Comparison of ENCODE assay signal across 27 cellular contexts in the genomic region with DNA sequence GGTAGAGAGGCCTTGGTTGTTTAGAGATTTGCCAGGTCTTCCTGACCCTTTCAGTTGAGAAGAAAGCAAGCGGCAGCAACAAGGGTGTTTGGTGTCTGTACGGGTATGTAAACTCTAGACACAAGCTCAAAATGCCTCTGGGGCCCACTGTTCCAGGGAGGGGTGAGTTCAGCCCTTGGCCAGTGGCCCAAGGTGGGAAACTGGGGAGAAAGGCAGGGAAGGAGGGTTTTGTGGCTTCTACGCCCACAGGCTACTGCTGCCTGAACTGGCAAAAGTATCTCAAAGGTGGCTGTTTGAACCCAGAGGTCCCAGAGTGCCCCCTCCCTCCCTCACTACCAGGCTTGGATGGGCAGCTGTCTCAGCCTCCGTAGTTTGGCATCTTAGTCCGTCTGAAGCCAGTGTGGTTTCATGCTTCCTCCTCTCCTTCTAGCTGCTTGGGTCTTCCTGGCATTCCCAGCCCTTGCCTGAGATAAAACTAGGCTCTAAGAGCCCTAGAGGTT. TPM values are rescaled to one million over a fixed set of nuclear protein-coding genes. Genes with fewer than 3 reads are reported as not detected.
DNase-seq lines count a peak whose midpoint lies in the region; ATAC-seq and TF ChIP-seq lines count a peak whose summit lies in the region.
"Had no signal": no experiment of that assay in that cellular context is flagged by ENCODE, and none has a peak within 500 bp of the region (broad histone marks: within the 10 kb centered on the region; RNA-seq: fewer than 3 reads in every experiment).

No MANE protein-coding gene starts in this region.

- CTCF ChIA-PET in HEK293 (lab: Yijun Ruan, JAX) (interaction anchor here (0.6 to 3.5 kb wide), 11 partner anchors 13 to 293 kb away, joined by 3 to 15 read pairs (median 4); no protein-coding TSS in a partner anchor), PC-9 (lab: Charles Lee) (interaction anchor here (0.6 kb wide), 1 partner anchor 38 kb away, joined by 3 read pairs; the partner anchor contains the start of gene HOXC9)

- H3K4me3 ChIP-seq in HEK293 (ENCODE audit: low read depth, low read length) (no peak overlapping the region), WERI-Rb-1 (ENCODE audit: low read depth, low read length) (peak overlapping the region; percentile 46), gastroesophageal sphincter (no peak overlapping the region), PC-9 (no peak overlapping the region)
- H3K4me3 ChIP-seq: A549, mucosa of descending colon, uterus had no signal

- POLR2A ChIA-PET in HEK293 (lab: Yijun Ruan, JAX) = interaction anchor here (1.2 to 2.3 kb wide), 2 partner anchors 15 to 21 kb away, joined by 6 to 18 read pairs; partner anchors contain the start of gene HOXC4
- POLR2A ChIA-PET in PC-9 (lab: Charles Lee; ENCODE audit: unreplicated experiment) = interaction anchor here (0.5 kb wide), 1 partner anchor 16 kb away, joined by 6 read pairs; the partner anchor contains the start of gene HOXC4

- no peak overlapping the region for H2AFZ ChIP-seq in PC-9

- TF ChIP-seq CTCF in HEK293 (tag by site-specific recombination; IDR thresholded peaks at IDR 0.05) = no peak
- no peak for TF ChIP-seq CTCF in WERI-Rb-1 (IDR thresholded peaks at IDR 0.05; ENCODE audit: low read depth, low read length)
- no peak for TF ChIP-seq CTCF in gastroesophageal sphincter (IDR thresholded peaks at IDR 0.05)
- no peak for TF ChIP-seq CTCF in PC-9 (conservative IDR thresholded peaks at IDR 0.05)

- H3F3A ChIP-seq in PC-9 (ENCODE audit: insufficient read depth, low read depth) = no peaks in the 10 kb centered on the region

- no peaks in the 10 kb centered on the region for H3K9me3 ChIP-seq in HEK293 (ENCODE audit: control insufficient read depth, insufficient read depth, low read depth, low read length)
- H3K9me3 ChIP-seq in WERI-Rb-1 (ENCODE audit: severe bottlenecking) = no peaks in the 10 kb centered on the region
- no peaks in the 10 kb centered on the region for H3K9me3 ChIP-seq in gastroesophageal sphincter
- H3K9me3 ChIP-seq in PC-9 (ENCODE audit: insufficient read depth, low read depth) = no peaks in the 10 kb centered on the region
- H3K9me3 ChIP-seq: A549, mucosa of descending colon, uterus had no signal

- no peaks in the 10 kb centered on the region for H3K9me3 Mint-ChIP-seq in stimulated activated naive B cell treated with anti-CD40 and anti-IgM and Interleukin-4, amounts not matched to agents 10 μg/mL and 1 μg/mL and 100 μg/mL, for 72 hours
- H3K9me3 Mint-ChIP-seq: activated B cell treated with CpG ODN at 0.5 μM for 24 hours; activated naive CD4-positive, alpha-beta T cell treated with anti-CD3 and anti-CD28 coated beads, Interleukin-2, amount 50 U/mL, for 72 hours; HFFc6 had no signal

- 100% methylated on average over 2 of the region's 5 CpGs; no CpG with 5 or more reads in 1 of the 2 donors for WGBS in gastroesophageal sphincter (ENCODE audit: low coverage in 1 of 2), 2 donors

- no peak overlapping the region for H3K27ac Mint-ChIP-seq in stimulated activated naive B cell treated with anti-CD40 and anti-IgM and Interleukin-4, amounts not matched to agents 10 μg/mL and 1 μg/mL and 100 μg/mL, for 72 hours
- H3K27ac Mint-ChIP-seq: activated B cell treated with CpG ODN at 0.5 μM for 24 hours; activated naive CD4-positive, alpha-beta T cell treated with anti-CD3 and anti-CD28 coated beads, Interleukin-2, amount 50 U/mL, for 72 hours; B cell; HFFc6 had no signal

- H3K4me1 Mint-ChIP-seq in stimulated activated naive B cell treated with anti-CD40 and anti-IgM and Interleukin-4, amounts not matched to agents 10 μg/mL and 1 μg/mL and 100 μg/mL, for 72 hours = peaks cover 11 to 16% of the 10 kb centered on the region in 2 donors

- no peak for TF ChIP-seq EP300 in gastroesophageal sphincter (IDR thresholded peaks at IDR 0.05)

- no peak for ATAC-seq in gastroesophageal sphincter
- ATAC-seq in stimulated activated naive B cell treated with anti-CD40 and anti-IgM and Interleukin-4, amounts not matched to agents 10 μg/mL and 1 μg/mL and 100 μg/mL, for 72 hours (replicated peaks) = no peak
- ATAC-seq: A549; activated naive CD4-positive, alpha-beta T cell treated with anti-CD3 and anti-CD28 coated beads, Interleukin-2, amount 50 U/mL, for 72 hours had no signal

- TF ChIP-seq POLR2A in gastroesophageal sphincter (IDR thresholded peaks at IDR 0.05) = no peak

- peaks cover 85 to 95% of the 10 kb centered on the region in 2 donors for H3K27me3 Mint-ChIP-seq in stimulated activated naive B cell treated with anti-CD40 and anti-IgM and Interleukin-4, amounts not matched to agents 10 μg/mL and 1 μg/mL and 100 μg/mL, for 72 hours

- H3K36me3 ChIP-seq in HEK293 (ENCODE audit: control insufficient read depth in 2 of 2, insufficient read depth in 1 of 2, low read length in 2 of 2) (peaks cover 3 to 12% of the 10 kb centered on the region in 2 experiments; a peak in 2 of 3 replicates), WERI-Rb-1 (no peaks in the 10 kb centered on the region), gastroesophageal sphincter (no peaks in the 10 kb centered on the region), PC-9 (ENCODE audit: low read depth) (no peaks in the 10 kb centered on the region)
- H3K36me3 ChIP-seq: uterus had no signal

- peaks cover 68% of the 10 kb centered on the region for H3K4me1 ChIP-seq in HEK293 (ENCODE audit: control insufficient read depth, insufficient read depth, low read length)
- peaks cover 0 to 33% (median 10%) of the 10 kb centered on the region in 3 donors for H3K4me1 ChIP-seq in gastroesophageal sphincter
- H3K4me1 ChIP-seq in PC-9 (replicated peaks; ENCODE audit: insufficient read depth) = no peaks in the 10 kb centered on the region

- H3K9me2 ChIP-seq in PC-9 (ENCODE audit: insufficient read depth) = no peaks in the 10 kb centered on the region

- BruUV-seq in PC-9 (replicated peaks; lab: Mats Ljungman, UMichigan) = no TSS peak

- H3K27ac ChIP-seq in HEK293 (ENCODE audit: extremely low read depth, low read depth, low read length) (peak overlapping the region; percentile 100), WERI-Rb-1 (peak overlapping the region; percentile 90), gastroesophageal sphincter (peak overlapping the region in 3 of 4 donors; percentile 22 to 54 (median 45)), PC-9 (no peak overlapping the region)
- H3K27ac ChIP-seq: A549, uterus had no signal

- intact Hi-C loops in posterior vena cava (cut with DNase I) = loop anchor here in 1 of 2 donors (5.0 kb wide), 1 partner anchor 39 kb away; no protein-coding TSS in a partner anchor
- intact Hi-C loops in PC-9 (cut with micrococcal nuclease; ENCODE audit: unreplicated experiment) = no loop called here

- no peaks in the 10 kb centered on the region for H3K79me2 ChIP-seq in PC-9 (ENCODE audit: low read depth)

- no peak overlapping the region for H3K4me2 ChIP-seq in PC-9
- H3K4me2 ChIP-seq: A549 had no signal

- H3K4me3 Mint-ChIP-seq in stimulated activated naive B cell treated with anti-CD40 and anti-IgM and Interleukin-4, amounts not matched to agents 10 μg/mL and 1 μg/mL and 100 μg/mL, for 72 hours = no peak overlapping the region
- H3K4me3 Mint-ChIP-seq: activated B cell treated with CpG ODN at 0.5 μM for 24 hours; B cell; CD8-positive, alpha-beta memory T cell; HFFc6 had no signal

- no peak for DNase-seq in WERI-Rb-1
- DNase-seq in posterior vena cava (ENCODE audit: low spot score) = peak; percentile 53
- no peak for DNase-seq in stimulated activated naive B cell treated with anti-CD40 and anti-IgM and Interleukin-4, amounts not matched to agents 10 μg/mL and 1 μg/mL and 100 μg/mL, for 72 hours
- DNase-seq in PC-9 = no peak
- no peak for DNase-seq in NCI-H1930 (lab: John Stamatoyannopoulos, UW)
- no peak for DNase-seq in amniotic stem cell (lab: John Stamatoyannopoulos, UW)
- DNase-seq: activated B cell treated with CpG ODN at 0.5 μM for 24 hours; CD8-positive, alpha-beta memory T cell; DMS153; erythroblast; HFFc6; KG1; mucosa of descending colon; NCI-H1694; NCI-H345; NCI-H774; stimulated activated CD8-positive, alpha-beta memory T cell treated with anti-CD3 and anti-CD28 coated beads, Interleukin-4, amount 100 ng/mL, for 48 hours; T-helper 9 cell; uterus had no signal

- H3K27me3 ChIP-seq in WERI-Rb-1 (ENCODE audit: insufficient read depth, low read depth, severe bottlenecking) (no peaks in the 10 kb centered on the region), gastroesophageal sphincter (peaks cover 28% of the 10 kb centered on the region), PC-9 (ENCODE audit: insufficient read depth, low read depth) (peaks cover 24% of the 10 kb centered on the region)

- peaks cover 0 to 1% of the 10 kb centered on the region in 2 donors for H3K36me3 Mint-ChIP-seq in stimulated activated naive B cell treated with anti-CD40 and anti-IgM and Interleukin-4, amounts not matched to agents 10 μg/mL and 1 μg/mL and 100 μg/mL, for 72 hours
- H3K36me3 Mint-ChIP-seq: CD8-positive, alpha-beta memory T cell had no signal

- no peaks in the 10 kb centered on the region for H4K20me1 ChIP-seq in PC-9 (ENCODE audit: insufficient read depth)

TF ChIP-seq in HEK293, 187 proteins besides CTCF, POLR2A, EP300 and RAD21 (continues in another document):
- TF ChIP-seq SP2 (tag by site-specific recombination; IDR thresholded peaks at IDR 0.05) = 0 out of 2 replicates have a peak, but pooled peaks have one; percentile 2
- TF ChIP-seq ZNF146 (tag by site-specific recombination; IDR thresholded peaks at IDR 0.05) = no peak
- peak; percentile 88 for TF ChIP-seq ZFP69B (tag by site-specific recombination; IDR thresholded peaks at IDR 0.05)
- TF ChIP-seq ZBTB7A (tag by site-specific recombination; IDR thresholded peaks at IDR 0.05; ENCODE audit: low read depth) = peak; percentile 54; the same call in 1 of the 2 replicates

RNA-seq across cellular contexts. Expression of gene HOXC5, which starts 5.5 kb away (rescaled TPM):
- total RNA-seq in gastroesophageal sphincter (1 to 10 TPM in 2 of 4 donors, under 1 TPM in 1, not detected in 1; 0.31 to 3.3 (median 1.3) TPM), posterior vena cava (1 to 10 TPM; 2.9 to 5.6 TPM), PC-9 (2021) (0.61 and 1.8 TPM in 2 replicates)
- total RNA-seq: activated B cell treated with CpG ODN at 0.5 μM for 24 hours; activated naive CD4-positive, alpha-beta T cell treated with anti-CD3 and anti-CD28 coated beads, Interleukin-2, amount 50 U/mL, for 72 hours; astrocyte; B cell; CD8-positive, alpha-beta memory T cell; frontal cortex; mucosa of descending colon; pulmonary artery endothelial cell had no signal

RNA-seq across cellular contexts. Expression of gene HOXC6, which starts 10.1 kb away (rescaled TPM):
- total RNA-seq in gastroesophageal sphincter = under 1 TPM in 1 of 4 donors, not detected in 3; 0.50 TPM
- 10 to 100 TPM; 23.5 to 31.1 TPM for total RNA-seq in posterior vena cava
- 4.1 and 5.7 TPM in 2 replicates for total RNA-seq in PC-9 (2021)
- total RNA-seq: activated B cell treated with CpG ODN at 0.5 μM for 24 hours; activated naive CD4-positive, alpha-beta T cell treated with anti-CD3 and anti-CD28 coated beads, Interleukin-2, amount 50 U/mL, for 72 hours; astrocyte; B cell; CD8-positive, alpha-beta memory T cell; frontal cortex; pulmonary artery endothelial cell had no signal

RNA-seq across cellular contexts. Expression of gene HOXC4, which starts 15.3 kb away (rescaled TPM):
- total RNA-seq in gastroesophageal sphincter (1 to 10 TPM in 3 of 4 donors, under 1 TPM in 1; 0.69 to 5.7 (median 2.7) TPM), posterior vena cava (10 to 100 TPM; 17.1 to 19.4 TPM), PC-9 (2021) (3.8 and 4.7 TPM in 2 replicates)
- total RNA-seq: astrocyte, frontal cortex, pulmonary artery endothelial cell had no signal

RNA-seq across cellular contexts. Expression of gene HOXC8, which starts 29.5 kb away (rescaled TPM):
- total RNA-seq in gastroesophageal sphincter (under 1 TPM in 2 of 4 donors, not detected in 2; 0.15 to 0.40 TPM), posterior vena cava (10 to 100 TPM; 13.5 to 22.4 TPM), PC-9 (2021) (3.8 and 4.3 TPM in 2 replicates)
- total RNA-seq: activated B cell treated with CpG ODN at 0.5 μM for 24 hours; activated naive CD4-positive, alpha-beta T cell treated with anti-CD3 and anti-CD28 coated beads, Interleukin-2, amount 50 U/mL, for 72 hours; astrocyte; B cell; CD8-positive, alpha-beta memory T cell; frontal cortex; HFFc6; mucosa of descending colon; pulmonary artery endothelial cell had no signal

RNA-seq across cellular contexts. Expression of gene HOXC9, which starts 38.3 kb away (rescaled TPM):
- total RNA-seq in gastroesophageal sphincter (not detected), posterior vena cava (10 to 100 TPM in 1 of 2 donors, 1 to 10 TPM in 1; 7.0 to 12.0 TPM), PC-9 (2021) (7.5 and 10.2 TPM in 2 replicates)
- total RNA-seq: activated B cell treated with CpG ODN at 0.5 μM for 24 hours; activated naive CD4-positive, alpha-beta T cell treated with anti-CD3 and anti-CD28 coated beads, Interleukin-2, amount 50 U/mL, for 72 hours; astrocyte; B cell; CD8-positive, alpha-beta memory T cell; frontal cortex; mucosa of descending colon; pulmonary artery endothelial cell had no signal
